In the genomic region with DNA sequence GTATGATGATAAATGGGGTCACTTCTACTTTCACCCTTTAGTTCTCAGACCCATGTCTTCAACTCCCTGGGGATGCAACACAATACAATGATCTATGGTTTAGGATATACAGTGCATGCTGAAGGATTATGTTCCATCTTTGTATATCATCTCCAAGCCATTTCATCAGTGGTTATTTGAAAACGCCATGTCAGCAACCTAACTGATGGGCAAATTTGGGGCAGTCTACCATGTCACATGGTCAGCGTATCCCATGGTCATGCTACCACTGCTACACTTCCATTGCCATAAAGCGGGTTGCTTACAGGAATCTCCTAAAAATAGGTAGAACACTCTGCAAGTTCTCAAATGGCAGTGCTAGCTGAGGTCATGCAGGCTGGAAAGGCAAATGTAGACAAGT, we compare ENCODE assay signal across 8 cellular contexts.
"Had no signal": no experiment of that assay in that cellular context is flagged by ENCODE, and none has a peak within 500 bp of the region (broad histone marks: within the 10 kb centered on the region; RNA-seq: fewer than 3 reads in every experiment).

No MANE protein-coding gene starts in this region.

- H3K4me3 Mint-ChIP-seq: GM23338, H9 had no signal

- H3K9me3 Mint-ChIP-seq: H9 had no signal

- H3K4me3 ChIP-seq: GM23338, K562 had no signal

- DNase-seq: H9, HCEC 1CT, KG1 had no signal

- H3K27ac Mint-ChIP-seq: GM23338, H9 had no signal

- ATAC-seq: GM23338, K562 had no signal

- H3K4me2 ChIP-seq: GM23338 had no signal

- H2AFZ ChIP-seq: GM23338 had no signal

- FAIRE-seq: H1, H54, HTR-8/SVneo, K562 had no signal
